In genomic region chr3:70233812-70234211, GRCh38 we compare ENCODE assay signal across 3 cellular contexts.
TF ChIP-seq lines count a peak whose summit lies in the region.

No MANE protein-coding gene starts in this region.

TF ChIP-seq in A549, 52 proteins besides CTCF, POLR2A, EP300 and RAD21 (continued from another document):
- TF ChIP-seq PHF8 (IDR thresholded peaks at IDR 0.05; ENCODE audit: borderline replicate concordance, low read depth) (no peak), NFE2L2 (conservative IDR thresholded peaks at IDR 0.05; ENCODE audit: low read length) (peak; percentile 92)

TF ChIP-seq in IMR-90, 13 proteins besides CTCF, POLR2A, EP300 and RAD21 (continued from another document):
- peak; percentile 84 for TF ChIP-seq NFE2L2 (IDR thresholded peaks at IDR 0.05; ENCODE audit: low read depth, low read length)
TF ChIP-seq in IMR-90: peak in this region for 2.

TF ChIP-seq in K562, 482 proteins besides CTCF, POLR2A, EP300 and RAD21 (continued from another document):
- TF ChIP-seq ATF3 (IDR thresholded peaks at IDR 0.05) (no peak), ATF3 (CRISPR knock-in tag; conservative IDR thresholded peaks at IDR 0.05) (no peak), MAFG (tag; conservative IDR thresholded peaks at IDR 0.05) (peak; percentile 43), ZNF316 (IDR thresholded peaks at IDR 0.05) (peak; percentile 56), JUN (IDR thresholded peaks at IDR 0.05; ENCODE audit: borderline replicate concordance, low read depth, low read length) (no peak), JUN (CRISPR knock-in tag; IDR thresholded peaks at IDR 0.05; ENCODE audit: borderline replicate concordance) (no peak), NFE2 (IDR thresholded peaks at IDR 0.05; ENCODE audit: low read depth) (0 out of 2 replicates have a peak, but pooled peaks have one; percentile 18), NFRKB (IDR thresholded peaks at IDR 0.05; ENCODE audit: low read depth) (no peak), ZC3H11A (IDR thresholded peaks at IDR 0.05; ENCODE audit: low read depth, low read length) (no peak), U2AF1 (optimal IDR thresholded peaks at IDR 0.05; ENCODE audit: low read depth, low read length) (no peak), ZBTB1 (CRISPR knock-in tag; IDR thresholded peaks at IDR 0.05; ENCODE audit: borderline replicate concordance, low read depth) (no peak), ZNF140 (CRISPR knock-in tag; IDR thresholded peaks at IDR 0.05) (no peak), ZBTB12 (CRISPR knock-in tag; IDR thresholded peaks at IDR 0.05) (no peak), MAFF (IDR thresholded peaks at IDR 0.05; ENCODE audit: low read length) (peak; percentile 44), MAZ (CRISPR knock-in tag; conservative IDR thresholded peaks at IDR 0.05 in 1 of 2, IDR thresholded peaks at IDR 0.05 in 1 of 2) (no peak), ZNF41 (CRISPR knock-in tag; conservative IDR thresholded peaks at IDR 0.05) (no peak)
- TF ChIP-seq, protein P1, sequence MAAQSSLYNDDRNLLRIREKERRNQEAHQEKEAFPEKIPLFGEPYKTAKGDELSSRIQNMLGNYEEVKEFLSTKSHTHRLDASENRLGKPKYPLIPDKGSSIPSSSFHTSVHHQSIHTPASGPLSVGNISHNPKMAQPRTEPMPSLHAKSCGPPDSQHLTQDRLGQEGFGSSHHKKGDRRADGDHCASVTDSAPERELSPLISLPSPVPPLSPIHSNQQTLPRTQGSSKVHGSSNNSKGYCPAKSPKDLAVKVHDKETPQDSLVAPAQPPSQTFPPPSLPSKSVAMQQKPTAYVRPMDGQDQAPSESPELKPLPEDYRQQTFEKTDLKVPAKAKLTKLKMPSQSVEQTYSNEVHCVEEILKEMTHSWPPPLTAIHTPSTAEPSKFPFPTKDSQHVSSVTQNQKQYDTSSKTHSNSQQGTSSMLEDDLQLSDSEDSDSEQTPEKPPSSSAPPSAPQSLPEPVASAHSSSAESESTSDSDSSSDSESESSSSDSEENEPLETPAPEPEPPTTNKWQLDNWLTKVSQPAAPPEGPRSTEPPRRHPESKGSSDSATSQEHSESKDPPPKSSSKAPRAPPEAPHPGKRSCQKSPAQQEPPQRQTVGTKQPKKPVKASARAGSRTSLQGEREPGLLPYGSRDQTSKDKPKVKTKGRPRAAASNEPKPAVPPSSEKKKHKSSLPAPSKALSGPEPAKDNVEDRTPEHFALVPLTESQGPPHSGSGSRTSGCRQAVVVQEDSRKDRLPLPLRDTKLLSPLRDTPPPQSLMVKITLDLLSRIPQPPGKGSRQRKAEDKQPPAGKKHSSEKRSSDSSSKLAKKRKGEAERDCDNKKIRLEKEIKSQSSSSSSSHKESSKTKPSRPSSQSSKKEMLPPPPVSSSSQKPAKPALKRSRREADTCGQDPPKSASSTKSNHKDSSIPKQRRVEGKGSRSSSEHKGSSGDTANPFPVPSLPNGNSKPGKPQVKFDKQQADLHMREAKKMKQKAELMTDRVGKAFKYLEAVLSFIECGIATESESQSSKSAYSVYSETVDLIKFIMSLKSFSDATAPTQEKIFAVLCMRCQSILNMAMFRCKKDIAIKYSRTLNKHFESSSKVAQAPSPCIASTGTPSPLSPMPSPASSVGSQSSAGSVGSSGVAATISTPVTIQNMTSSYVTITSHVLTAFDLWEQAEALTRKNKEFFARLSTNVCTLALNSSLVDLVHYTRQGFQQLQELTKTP (IDR thresholded peaks at IDR 0.05; ENCODE audit: low read depth in 1 of 2, partially characterized antibody in 2 of 2): no peak
